Comparison of ENCODE assay signal across 1 cellular context in the genomic region with DNA sequence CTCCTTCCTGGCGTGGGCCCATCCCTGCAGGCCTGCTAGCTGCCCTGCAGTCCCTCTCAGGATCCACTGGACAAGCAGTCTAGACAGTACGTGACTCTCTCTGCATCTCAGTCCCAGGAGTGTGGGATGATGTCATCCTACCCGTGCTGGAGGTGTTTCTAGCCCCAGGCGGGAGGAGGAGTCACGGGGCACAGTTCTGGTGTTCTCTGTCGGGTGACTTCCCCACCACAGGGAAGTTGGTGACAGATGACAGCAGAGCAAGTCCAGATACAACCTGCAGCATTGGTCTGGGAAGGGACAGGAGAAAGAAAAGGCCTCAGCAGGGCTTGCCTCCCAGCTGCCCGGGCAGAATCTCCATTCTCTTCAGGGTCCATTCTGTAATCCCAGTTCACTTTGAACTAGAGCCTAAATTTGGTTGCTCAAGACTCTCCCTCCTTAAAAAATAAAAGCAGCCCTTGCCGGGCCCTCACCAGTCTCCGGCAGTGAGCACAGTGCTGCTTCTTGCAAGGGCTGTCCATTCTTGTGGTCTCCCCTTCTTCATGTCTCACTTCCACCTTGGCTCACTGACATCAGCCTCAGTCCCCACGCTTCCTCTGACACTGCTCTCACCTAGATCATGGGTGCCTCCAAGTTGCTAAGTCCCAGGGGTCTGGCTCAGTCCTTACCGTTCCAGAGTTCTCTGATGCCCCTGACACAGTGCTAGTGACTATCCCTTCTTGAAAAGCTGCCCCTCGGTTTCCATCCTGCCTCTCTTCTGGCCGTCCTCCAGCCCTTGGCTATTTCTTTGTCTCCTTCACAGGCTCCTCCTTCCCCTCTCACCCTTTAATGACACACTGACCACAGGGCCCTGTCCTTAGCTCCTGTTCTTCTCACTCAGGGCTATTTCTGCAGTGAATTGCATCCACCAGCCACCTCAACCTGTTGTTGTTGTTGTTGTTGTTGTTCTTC.
A peak's percentile ranks its signal among the peaks of the same experiment; 100 is the strongest.
TF ChIP-seq lines count a peak whose summit lies in the region.

No MANE protein-coding gene starts in this region.

TF ChIP-seq in K562, 482 proteins besides CTCF, POLR2A, EP300 and RAD21 (continued from another document and continues in another):
- TF ChIP-seq ZNF318 (IDR thresholded peaks at IDR 0.05; ENCODE audit: borderline replicate concordance in 1 of 2, low read depth in 1 of 2) (peak in 1 of 2 experiments; percentile 97; a peak in 2 of 4 replicates), FOXK2 (conservative IDR thresholded peaks at IDR 0.05 in 1 of 2, IDR thresholded peaks at IDR 0.05 in 1 of 2; ENCODE audit: low read depth in 2 of 2) (peak; percentile 71 to 84), SLC30A9 (CRISPR knock-in tag; IDR thresholded peaks at IDR 0.05) (no peak), THRAP3 (IDR thresholded peaks at IDR 0.05; ENCODE audit: borderline replicate concordance) (no peak), ZNF212 (CRISPR knock-in tag; IDR thresholded peaks at IDR 0.05) (no peak), TBP (optimal IDR thresholded peaks at IDR 0.05; ENCODE audit: low read depth, low read length) (peak; percentile 12), FOXJ3 (CRISPR knock-in tag; IDR thresholded peaks at IDR 0.05) (no peak), ADNP (tag; IDR thresholded peaks at IDR 0.05) (no peak), HDAC2 (IDR thresholded peaks at IDR 0.05) (0 out of 2 replicates have a peak, but pooled peaks have one; percentile 61), MAZ (CRISPR knock-in tag; conservative IDR thresholded peaks at IDR 0.05 in 1 of 2, IDR thresholded peaks at IDR 0.05 in 1 of 2) (0 out of 4 replicates have a peak, but pooled peaks of 1 of the 2 experiments have one; percentile 31), HMG20B (CRISPR knock-in tag; IDR thresholded peaks at IDR 0.05) (no peak), MAX (CRISPR knock-in tag; IDR thresholded peaks at IDR 0.05) (0 out of 2 replicates have a peak, but pooled peaks have one; percentile 31), KLF10 (CRISPR knock-in tag; IDR thresholded peaks at IDR 0.05) (no peak), JUND (IDR thresholded peaks at IDR 0.05; ENCODE audit: borderline replicate concordance, low read depth, low read length) (peak; percentile 98), JUND (tag; IDR thresholded peaks at IDR 0.05; ENCODE audit: borderline replicate concordance, low read depth, low read length) (peak; percentile 99), PRDM10 (IDR thresholded peaks at IDR 0.05; ENCODE audit: partially characterized antibody) (peak; percentile 82), TCF7 (IDR thresholded peaks at IDR 0.05; ENCODE audit: borderline replicate concordance) (0 out of 2 replicates have a peak, but pooled peaks have one; percentile 48), RB1 (IDR thresholded peaks at IDR 0.05; ENCODE audit: low read depth) (peak; percentile 48; the same call in 1 of the 2 replicates), MNT (conservative IDR thresholded peaks at IDR 0.05) (peak in 1 of 2 experiments; percentile 64; a peak in 3 of 4 replicates), ARNT (IDR thresholded peaks at IDR 0.05) (peak in 1 of 2 experiments; percentile 75; a peak in 1 of 4 replicates), ARID1B (IDR thresholded peaks at IDR 0.05) (peak; percentile 65), RBM14 (IDR thresholded peaks at IDR 0.05; ENCODE audit: borderline replicate concordance, insufficient read depth, low read depth, low read length) (no peak), BCOR (IDR thresholded peaks at IDR 0.05) (no peak)
- TF ChIP-seq, protein P1, sequence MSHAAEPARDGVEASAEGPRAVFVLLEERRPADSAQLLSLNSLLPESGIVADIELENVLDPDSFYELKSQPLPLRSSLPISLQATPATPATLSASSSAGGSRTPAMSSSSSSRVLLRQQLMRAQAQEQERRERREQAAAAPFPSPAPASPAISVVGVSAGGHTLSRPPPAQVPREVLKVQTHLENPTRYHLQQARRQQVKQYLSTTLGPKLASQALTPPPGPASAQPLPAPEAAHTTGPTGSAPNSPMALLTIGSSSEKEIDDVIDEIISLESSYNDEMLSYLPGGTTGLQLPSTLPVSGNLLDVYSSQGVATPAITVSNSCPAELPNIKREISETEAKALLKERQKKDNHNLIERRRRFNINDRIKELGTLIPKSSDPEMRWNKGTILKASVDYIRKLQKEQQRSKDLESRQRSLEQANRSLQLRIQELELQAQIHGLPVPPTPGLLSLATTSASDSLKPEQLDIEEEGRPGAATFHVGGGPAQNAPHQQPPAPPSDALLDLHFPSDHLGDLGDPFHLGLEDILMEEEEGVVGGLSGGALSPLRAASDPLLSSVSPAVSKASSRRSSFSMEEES (CRISPR knock-in tag; IDR thresholded peaks at IDR 0.05): 0 out of 2 replicates have a peak, but pooled peaks have one; percentile 9
- TF ChIP-seq, protein P2, sequence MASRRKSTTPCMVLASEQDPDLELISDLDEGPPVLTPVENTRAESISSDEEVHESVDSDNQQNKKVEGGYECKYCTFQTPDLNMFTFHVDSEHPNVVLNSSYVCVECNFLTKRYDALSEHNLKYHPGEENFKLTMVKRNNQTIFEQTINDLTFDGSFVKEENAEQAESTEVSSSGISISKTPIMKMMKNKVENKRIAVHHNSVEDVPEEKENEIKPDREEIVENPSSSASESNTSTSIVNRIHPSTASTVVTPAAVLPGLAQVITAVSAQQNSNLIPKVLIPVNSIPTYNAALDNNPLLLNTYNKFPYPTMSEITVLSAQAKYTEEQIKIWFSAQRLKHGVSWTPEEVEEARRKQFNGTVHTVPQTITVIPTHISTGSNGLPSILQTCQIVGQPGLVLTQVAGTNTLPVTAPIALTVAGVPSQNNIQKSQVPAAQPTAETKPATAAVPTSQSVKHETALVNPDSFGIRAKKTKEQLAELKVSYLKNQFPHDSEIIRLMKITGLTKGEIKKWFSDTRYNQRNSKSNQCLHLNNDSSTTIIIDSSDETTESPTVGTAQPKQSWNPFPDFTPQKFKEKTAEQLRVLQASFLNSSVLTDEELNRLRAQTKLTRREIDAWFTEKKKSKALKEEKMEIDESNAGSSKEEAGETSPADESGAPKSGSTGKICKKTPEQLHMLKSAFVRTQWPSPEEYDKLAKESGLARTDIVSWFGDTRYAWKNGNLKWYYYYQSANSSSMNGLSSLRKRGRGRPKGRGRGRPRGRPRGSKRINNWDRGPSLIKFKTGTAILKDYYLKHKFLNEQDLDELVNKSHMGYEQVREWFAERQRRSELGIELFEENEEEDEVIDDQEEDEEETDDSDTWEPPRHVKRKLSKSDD (conservative IDR thresholded peaks at IDR 0.05; ENCODE audit: low read length): no peak
- TF ChIP-seq, protein P3, sequence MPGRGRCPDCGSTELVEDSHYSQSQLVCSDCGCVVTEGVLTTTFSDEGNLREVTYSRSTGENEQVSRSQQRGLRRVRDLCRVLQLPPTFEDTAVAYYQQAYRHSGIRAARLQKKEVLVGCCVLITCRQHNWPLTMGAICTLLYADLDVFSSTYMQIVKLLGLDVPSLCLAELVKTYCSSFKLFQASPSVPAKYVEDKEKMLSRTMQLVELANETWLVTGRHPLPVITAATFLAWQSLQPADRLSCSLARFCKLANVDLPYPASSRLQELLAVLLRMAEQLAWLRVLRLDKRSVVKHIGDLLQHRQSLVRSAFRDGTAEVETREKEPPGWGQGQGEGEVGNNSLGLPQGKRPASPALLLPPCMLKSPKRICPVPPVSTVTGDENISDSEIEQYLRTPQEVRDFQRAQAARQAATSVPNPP (IDR thresholded peaks at IDR 0.05; ENCODE audit: borderline replicate concordance, insufficient read depth, insufficient read length): no peak
- TF ChIP-seq, protein P4, sequence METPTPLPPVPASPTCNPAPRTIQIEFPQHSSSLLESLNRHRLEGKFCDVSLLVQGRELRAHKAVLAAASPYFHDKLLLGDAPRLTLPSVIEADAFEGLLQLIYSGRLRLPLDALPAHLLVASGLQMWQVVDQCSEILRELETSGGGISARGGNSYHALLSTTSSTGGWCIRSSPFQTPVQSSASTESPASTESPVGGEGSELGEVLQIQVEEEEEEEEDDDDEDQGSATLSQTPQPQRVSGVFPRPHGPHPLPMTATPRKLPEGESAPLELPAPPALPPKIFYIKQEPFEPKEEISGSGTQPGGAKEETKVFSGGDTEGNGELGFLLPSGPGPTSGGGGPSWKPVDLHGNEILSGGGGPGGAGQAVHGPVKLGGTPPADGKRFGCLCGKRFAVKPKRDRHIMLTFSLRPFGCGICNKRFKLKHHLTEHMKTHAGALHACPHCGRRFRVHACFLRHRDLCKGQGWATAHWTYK (CRISPR knock-in tag; IDR thresholded peaks at IDR 0.05): 0 out of 2 replicates have a peak, but pooled peaks have one; percentile 11
